Comparison of ENCODE assay signal across 6 cellular contexts in the genomic region with DNA sequence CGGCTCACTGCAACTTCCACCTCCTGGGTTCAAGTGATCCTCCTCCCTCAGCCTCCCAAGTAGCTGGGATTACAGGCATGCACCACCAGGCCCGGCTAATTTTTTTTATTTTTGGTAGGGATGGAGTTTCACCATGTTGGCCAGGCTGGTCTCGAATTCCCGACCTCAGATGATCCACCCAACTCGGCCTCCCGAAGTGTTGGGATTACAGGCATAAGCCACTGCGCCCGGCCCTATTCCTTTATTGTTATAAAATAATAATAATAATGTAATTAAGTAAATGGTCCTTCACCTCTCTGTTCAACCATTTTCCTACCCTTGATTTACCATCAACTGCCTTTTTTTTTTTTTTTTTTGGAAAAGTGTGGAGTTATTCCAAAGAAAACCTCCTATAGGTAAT. TPM values are rescaled to one million over a fixed set of nuclear protein-coding genes. Genes with fewer than 3 reads are reported as not detected.
"Had no signal": no experiment of that assay in that cellular context is flagged by ENCODE, and none has a peak within 500 bp of the region (broad histone marks: within the 10 kb centered on the region; RNA-seq: fewer than 3 reads in every experiment).

No MANE protein-coding gene starts in this region.

RNA-seq across cellular contexts. Expression of a gene that starts 15.7 kb away (rescaled TPM):
- total RNA-seq: activated B cell treated with CpG ODN at 0.5 μM for 24 hours; activated CD8-positive, alpha-beta memory T cell treated with anti-CD3 and anti-CD28 coated beads for 36 hours; WTC11 had no signal

RNA-seq across cellular contexts. Expression of a gene that starts 40.5 kb away (rescaled TPM):
- total RNA-seq: activated B cell treated with CpG ODN at 0.5 μM for 24 hours; activated CD8-positive, alpha-beta memory T cell treated with anti-CD3 and anti-CD28 coated beads for 36 hours; activated CD8-positive, alpha-beta memory T cell treated with anti-CD3 and anti-CD28 coated beads, Interleukin-2, amount 10 ng/mL, durations not matched to agents 7 days and 5 days; activated CD8-positive, alpha-beta T cell treated with anti-CD3 and anti-CD28 coated beads for 36 hours; activated CD8-positive, alpha-beta T cell treated with anti-CD3 and anti-CD28 coated beads, Interleukin-2, amount 10 ng/mL, durations not matched to agents 7 days and 5 days had no signal
